Comparison of ENCODE assay signal across 8 cellular contexts in the genomic region with DNA sequence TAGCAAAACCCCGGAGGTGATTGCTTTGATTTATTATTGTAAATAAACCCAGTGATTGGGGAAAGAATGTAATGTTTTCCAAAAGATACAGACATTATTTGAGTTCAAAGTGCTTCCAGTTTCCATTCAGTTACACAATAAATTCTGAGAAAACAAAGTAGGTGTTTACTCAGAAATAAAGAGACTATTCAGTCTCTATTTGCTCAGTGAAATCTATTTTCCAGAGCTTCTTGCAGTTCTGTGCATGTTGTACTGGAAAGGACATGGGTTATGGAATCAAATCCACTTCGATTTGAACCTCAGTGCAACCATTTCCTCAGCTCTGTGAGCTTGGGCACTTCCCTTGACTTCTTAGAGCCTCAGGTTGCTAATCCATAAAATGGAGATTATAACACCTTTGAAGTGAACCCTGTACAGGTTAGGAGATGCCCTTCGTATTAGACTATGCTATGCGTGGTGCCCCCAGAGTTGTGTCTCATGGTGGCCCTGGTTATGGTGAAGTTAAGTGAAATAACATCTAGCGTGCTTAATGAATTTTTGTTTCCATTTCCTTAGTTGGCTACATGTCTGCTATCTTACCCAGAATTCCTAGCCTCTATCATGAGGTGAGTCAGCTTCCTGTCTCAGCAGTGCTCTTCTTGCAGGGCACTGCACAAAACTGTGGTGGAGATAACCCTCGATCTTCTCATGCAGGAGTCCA.
A peak's percentile ranks its signal among the peaks of the same experiment; 100 is the strongest.
DNase-seq lines count a peak whose midpoint lies in the region; ATAC-seq lines count a peak whose summit lies in the region.

No MANE protein-coding gene starts in this region.

- H3K4me3 ChIP-seq in BLaER1 treated with 17β-estradiol and CSF1 and Interleukin-3, amounts not matched to agents 10 nM and 100 nM = no peak overlapping the region

- H3K27me3 ChIP-seq in BLaER1 treated with 17β-estradiol and CSF1 and Interleukin-3, amounts not matched to agents 10 nM and 100 nM = no peaks in the 10 kb centered on the region

- H3K9me3 ChIP-seq in BLaER1 treated with 17β-estradiol and CSF1 and Interleukin-3, amounts not matched to agents 10 nM and 100 nM (replicated peaks in 1 of 11) = peaks cover 0 to 8% (median under 1%) of the 10 kb centered on the region in 11 experiments; a peak in 14 of 22 replicates

- peak; percentile 68 for ATAC-seq in GM21390 (IDR thresholded peaks at IDR 0.05; ENCODE audit: unreplicated experiment)

- H3K27ac ChIP-seq in BLaER1 treated with 17β-estradiol and CSF1 and Interleukin-3, amounts not matched to agents 10 nM and 100 nM = peak overlapping the region; percentile 14 to 81 (median 54); a peak in 19 of 22 replicates

- peak overlapping the region; percentile 42 to 84 (median 57) for H3K4me2 ChIP-seq in BLaER1 treated with 17β-estradiol and CSF1 and Interleukin-3, amounts not matched to agents 10 nM and 100 nM

- peaks cover 45 to 98% (median 84%) of the 10 kb centered on the region in 11 experiments for H3K36me3 ChIP-seq in BLaER1 treated with 17β-estradiol and CSF1 and Interleukin-3, amounts not matched to agents 10 nM and 100 nM

- H3K4me1 ChIP-seq in BLaER1 treated with 17β-estradiol and CSF1 and Interleukin-3, amounts not matched to agents 10 nM and 100 nM = peaks cover 45 to 63% (median 47%) of the 10 kb centered on the region in 10 experiments

- peaks cover 0 to 50% (median 0%) of the 10 kb centered on the region in 11 experiments; a peak in 5 of 22 replicates for H4K20me1 ChIP-seq in BLaER1 treated with 17β-estradiol and CSF1 and Interleukin-3, amounts not matched to agents 10 nM and 100 nM

- DNase-seq in NCI-H526 (lab: John Stamatoyannopoulos, UW) (peak; percentile 20 to 50), amniotic epithelial cell (ENCODE audit: low read depth) (peak; percentile 25), pons (ENCODE audit: low spot score) (no peak), DMS79 (lab: John Stamatoyannopoulos, UW) (no peak), DMS114 treated with DMSO at 0.1 percent for 48 hours (lab: John Stamatoyannopoulos, UW; ENCODE audit: unreplicated experiment) (no peak)
- DNase-seq in stimulated activated CD4-positive, alpha-beta T cell treated with anti-CD3 and anti-CD28 coated beads, Interleukin-4, amount 100 ng/mL, for 24 hours = peak; percentile 59

- peak overlapping the region in 1 of 11 experiments; percentile 13; a peak in 1 of 22 replicates for H3K9ac ChIP-seq in BLaER1 treated with 17β-estradiol and CSF1 and Interleukin-3, amounts not matched to agents 10 nM and 100 nM

Comparison
In these comparisons a context has a peak if more than half of its experiments do, and no peak if none do; other contexts are left out.
1. DNase-seq: peak in NCI-H526 (2 of 2), amniotic epithelial cell (single experiment) and stimulated activated CD4-positive, alpha-beta T cell treated with anti-CD3 and anti-CD28 coated beads, Interleukin-4, amount 100 ng/mL, for 24 hours (single experiment); none in pons (single experiment), DMS79 (single experiment) and DMS114 treated with DMSO at 0.1 percent for 48 hours (single experiment).